In the genomic region with DNA sequence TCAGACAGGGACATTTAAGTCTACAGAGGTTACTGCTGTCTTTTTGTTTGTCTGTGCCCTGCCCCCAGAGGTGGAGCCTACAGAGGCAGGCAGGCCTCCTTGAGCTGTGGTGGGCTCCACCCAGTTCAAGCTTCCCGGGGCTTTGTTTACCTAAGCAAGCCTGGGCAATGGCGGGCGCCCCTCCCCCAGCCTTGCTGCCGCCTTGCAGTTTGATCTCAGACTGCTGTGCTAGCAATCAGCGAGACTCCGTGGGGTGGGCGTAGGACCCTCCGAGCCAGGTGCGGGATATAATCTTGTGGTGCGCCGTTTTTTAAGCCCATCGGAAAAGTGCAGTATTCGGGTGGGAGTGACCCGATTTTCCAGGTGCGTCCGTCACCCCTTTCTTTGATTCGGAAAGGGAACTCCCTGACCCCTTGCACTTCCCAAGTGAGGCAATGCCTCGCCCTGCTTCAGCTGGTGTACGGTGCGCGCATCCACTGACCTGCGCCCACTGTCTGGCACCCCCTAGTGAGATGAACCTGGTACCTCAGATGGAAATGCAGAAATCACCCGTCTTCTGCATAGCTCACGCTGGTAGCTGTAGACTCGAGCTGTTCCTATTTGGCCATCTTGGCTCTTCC, we compare ENCODE assay signal across 6 cellular contexts.
DNase-seq lines count a peak whose midpoint lies in the region; ATAC-seq and TF ChIP-seq lines count a peak whose summit lies in the region.
"Not testable (repeated sequence)": the region's sequence is repeated elsewhere in the genome, so short reads cannot be mapped to it uniquely, and the experiment has no call there.

No MANE protein-coding gene starts in this region.

- POLR2A ChIA-PET in WTC11 (lab: Charles Lee): interaction anchor here (0.5 kb wide), 1 partner anchor 518 kb away, joined by 8 read pairs; no protein-coding TSS in a partner anchor

- not testable (repeated sequence) for H2BK12ac ChIP-seq in H9 (ENCODE audit: insufficient read length, low read depth, low read length)

- not testable (repeated sequence) for H2BK120ac ChIP-seq in H9 (ENCODE audit: low read depth, low read length, poor library complexity, severe bottlenecking)

- CTCF ChIA-PET in WTC11 (lab: Charles Lee): not testable (repeated sequence)

- no CpG with 5 or more reads among the region's 25 CpGs for WGBS in H9 (ENCODE audit: extremely low coverage, insufficient read length, low lambda C conversion rate)

- not testable (repeated sequence) for H2BK20ac ChIP-seq in H9 (ENCODE audit: low read depth, low read length, poor library complexity, severe bottlenecking)

- not testable (repeated sequence) for H4K91ac ChIP-seq in H9 (ENCODE audit: insufficient read length, low read depth, low read length)

- H3K27ac ChIP-seq in H9 (ENCODE audit: insufficient read length, low read depth, low read length): not testable (repeated sequence)

- H4K8ac ChIP-seq in H9 (replicated peaks; ENCODE audit: insufficient read length, low read depth, low read length): not testable (repeated sequence)

- not testable (repeated sequence) for H4K5ac ChIP-seq in H9 (ENCODE audit: insufficient read length, low read depth, low read length)

- not testable (repeated sequence) for H3K9me3 ChIP-seq in H9 (ENCODE audit: control insufficient read depth, low read depth, low read length)

- TF ChIP-seq CTCF in H9 (conservative IDR thresholded peaks at IDR 0.05) (peak; percentile 26; the same call in 2 of the 3 replicates), WTC11 (IDR thresholded peaks at IDR 0.05) (peak; percentile 23; the same call in 1 of the 2 replicates)

- not testable (repeated sequence) for H3K27ac Mint-ChIP-seq in H9, WTC11

- H3K23me2 ChIP-seq in H9 (ENCODE audit: insufficient read length, low read depth, low read length, poor library complexity, severe bottlenecking): not testable (repeated sequence)

- not testable (repeated sequence) for H3K36me3 Mint-ChIP-seq in H9 (ENCODE audit: insufficient read depth in 1 of 3, low read depth in 3 of 3); WTC11

- DNase-seq in ELF-1 (ENCODE audit: low read depth, low spot score): peak; percentile 85
- peak; percentile 50 for DNase-seq in H9
- peak; percentile 9 for DNase-seq in NCI-H510A (lab: John Stamatoyannopoulos, UW)
- peak; percentile 65 for DNase-seq in NCI-H748 (lab: John Stamatoyannopoulos, UW; ENCODE audit: unreplicated experiment)
- DNase-seq in WTC11 (ENCODE audit: low spot score): peak; percentile 37
- DNase-seq in islet precursor cell: peak; percentile 52

- not testable (repeated sequence) for H3K56ac ChIP-seq in H9 (ENCODE audit: insufficient read length, low read depth, low read length)

- H3K27me3 ChIP-seq in H9 (ENCODE audit: insufficient read depth, low read length): not testable (repeated sequence)

- not testable (repeated sequence) for H3K9ac ChIP-seq in H9 (ENCODE audit: extremely low read depth, insufficient read length, low read length)

- H3K4me3 Mint-ChIP-seq in H9 (peak overlapping the region in 1 of 2 experiments; percentile 10; a peak in 1 of 5 replicates), WTC11 (peak overlapping the region; percentile 72)

- not testable (repeated sequence) for H3K4me2 ChIP-seq in H9 (ENCODE audit: insufficient read depth, insufficient read length, low read length)

- H3K23ac ChIP-seq in H9 (ENCODE audit: insufficient read length, low read depth, low read length): not testable (repeated sequence)

- not testable (repeated sequence) for ATAC-seq in WTC11

- H3K79me2 ChIP-seq in H9 (ENCODE audit: insufficient read depth, low read length): not testable (repeated sequence)

- H3K18ac ChIP-seq in H9 (ENCODE audit: insufficient read length, low read depth, low read length): not testable (repeated sequence)

- H2BK15ac ChIP-seq in H9 (ENCODE audit: low read depth, low read length): not testable (repeated sequence)

- not testable (repeated sequence) for H3K4me1 ChIP-seq in H9 (ENCODE audit: insufficient read depth, low read length)

- H2AK5ac ChIP-seq in H9 (ENCODE audit: insufficient read length, low read length): not testable (repeated sequence)

- not testable (repeated sequence) for H3K4me1 Mint-ChIP-seq in H9, WTC11

- H2BK5ac ChIP-seq in H9 (ENCODE audit: insufficient read length, low read length): not testable (repeated sequence)

- H3K9me3 Mint-ChIP-seq in H9, WTC11: not testable (repeated sequence)

- H3K79me1 ChIP-seq in H9 (ENCODE audit: insufficient read depth, low read depth, low read length, poor library complexity, severe bottlenecking): not testable (repeated sequence)

- H3K27me3 Mint-ChIP-seq in H9 (ENCODE audit: low read depth); WTC11 (ENCODE audit: low read depth): not testable (repeated sequence)

- H3K14ac ChIP-seq in H9 (ENCODE audit: insufficient read depth, low read length): not testable (repeated sequence)

- not testable (repeated sequence) for H3K4ac ChIP-seq in H9 (ENCODE audit: low read depth, low read length)

- H4K20me1 ChIP-seq in H9 (ENCODE audit: control insufficient read depth, insufficient read depth, insufficient read length): not testable (repeated sequence)

- H2AFZ ChIP-seq in H9 (ENCODE audit: low read length): not testable (repeated sequence)

- H3T11ph ChIP-seq in H9 (ENCODE audit: low read length): not testable (repeated sequence)

Comparison
In these comparisons a context has a peak if more than half of its experiments do, and no peak if none do; other contexts are left out.
1. DNase-seq: peak in every context shown above with its lines; median percentile 85 in ELF-1; 65 in NCI-H748; 52 in islet precursor cell; 50 in H9; 37 in WTC11; 9 in NCI-H510A.